ENCODE assay signal across 22 cellular contexts in the genomic region with DNA sequence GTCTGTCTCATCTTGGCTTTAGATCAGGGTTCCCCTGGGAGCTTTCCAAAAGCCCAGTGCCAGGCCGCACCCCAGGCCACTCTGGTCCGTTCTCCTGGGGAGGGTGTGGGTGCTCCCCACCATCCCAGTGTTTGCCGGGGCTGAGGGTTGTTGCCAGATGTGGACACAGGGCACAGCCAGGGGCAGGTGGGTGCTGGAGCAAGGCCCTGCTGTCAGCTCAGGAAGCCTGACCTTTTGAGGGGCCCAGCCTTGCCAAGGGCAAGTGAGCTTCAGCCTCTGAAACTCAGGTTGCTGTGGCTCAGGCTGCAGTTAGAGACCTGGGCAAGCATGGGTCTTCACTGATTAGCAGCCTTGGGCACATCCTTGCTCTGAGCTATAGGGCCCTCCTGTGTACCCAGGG. TPM values are rescaled to one million over a fixed set of nuclear protein-coding genes. Genes with fewer than 3 reads are reported as not detected.
DNase-seq lines count a peak whose midpoint lies in the region; TF ChIP-seq lines count a peak whose summit lies in the region.
"Had no signal": no experiment of that assay in that cellular context is flagged by ENCODE, and none has a peak within 500 bp of the region (broad histone marks: within the 10 kb centered on the region; RNA-seq: fewer than 3 reads in every experiment).

No MANE protein-coding gene starts in this region.

- H3K9me3 Mint-ChIP-seq in chondrocyte (ENCODE audit: low read depth) (peaks cover 3% of the 10 kb centered on the region), immature natural killer cell (no peaks in the 10 kb centered on the region)

- H3K27me3 Mint-ChIP-seq in chondrocyte (ENCODE audit: low read depth) (no peaks in the 10 kb centered on the region), immature natural killer cell (ENCODE audit: low read depth in 3 of 3) (peaks cover 3 to 6% (median 4%) of the 10 kb centered on the region in 3 donors)

- H2BK15ac ChIP-seq in mesenchymal stem cell (ENCODE audit: low read depth, poor library complexity, severe bottlenecking) = no peak overlapping the region

- no peak overlapping the region for H2BK120ac ChIP-seq in mesenchymal stem cell (ENCODE audit: low read depth, low read length)

- H3K4me1 ChIP-seq in MM.1S (ENCODE audit: low read length) = peaks cover 39% of the 10 kb centered on the region
- peaks cover 5% of the 10 kb centered on the region for H3K4me1 ChIP-seq in mesenchymal stem cell (ENCODE audit: control insufficient read depth, insufficient read depth, low read depth, low read length)
- H3K4me1 ChIP-seq in left ventricle myocardium inferior = peaks cover 9% of the 10 kb centered on the region
- H3K4me1 ChIP-seq in SJCRH30 = no peaks in the 10 kb centered on the region
- H3K4me1 ChIP-seq: BE2C had no signal

- no peaks in the 10 kb centered on the region for H3K9me2 ChIP-seq in MM.1S (replicated peaks; ENCODE audit: insufficient read depth, low read length)

- H3K36me3 ChIP-seq in MM.1S (replicated peaks; ENCODE audit: insufficient read depth, low read length) (no peaks in the 10 kb centered on the region), mesenchymal stem cell (ENCODE audit: control insufficient read depth in 1 of 2, insufficient read depth in 2 of 2, low read depth in 1 of 2, low read length in 2 of 2) (no peaks in the 10 kb centered on the region), left ventricle myocardium inferior (no peaks in the 10 kb centered on the region), SJCRH30 (no peaks in the 10 kb centered on the region)
- H3K36me3 ChIP-seq: BE2C had no signal

- no peaks in the 10 kb centered on the region for H3K79me1 ChIP-seq in mesenchymal stem cell (replicated peaks; ENCODE audit: low read length, poor library complexity, severe bottlenecking)

- H3K27ac ChIP-seq in MM.1S (ENCODE audit: low read length) = peak overlapping the region; percentile 89; the same call in 1 of the 2 replicates
- H3K27ac ChIP-seq in mesenchymal stem cell (ENCODE audit: low read length, poor library complexity, severe bottlenecking) = no peak overlapping the region
- no peak overlapping the region for H3K27ac ChIP-seq in left ventricle myocardium inferior (replicated peaks)
- no peak overlapping the region for H3K27ac ChIP-seq in SJCRH30

- H3K27me3 ChIP-seq in MM.1S (replicated peaks; ENCODE audit: insufficient read depth, low read length) (no peaks in the 10 kb centered on the region), mesenchymal stem cell (ENCODE audit: control insufficient read depth in 1 of 2, insufficient read depth in 1 of 2, low read length in 2 of 2) (peaks cover 0 to 13% of the 10 kb centered on the region in 2 experiments), left ventricle myocardium inferior (ENCODE audit: low read depth) (peaks cover 4% of the 10 kb centered on the region), SJCRH30 (no peaks in the 10 kb centered on the region)
- H3K27me3 ChIP-seq: BE2C had no signal

- peak; percentile 54 for DNase-seq in MM.1S
- peak; percentile 86 for DNase-seq in chondrocyte (ENCODE audit: low spot score)
- DNase-seq in mesenchymal stem cell = no peak
- no peak for DNase-seq in left ventricle myocardium inferior
- DNase-seq in immature natural killer cell = no peak
- no peak for DNase-seq in midbrain (lab: John Stamatoyannopoulos, UW)
- DNase-seq in SJCRH30 = no peak
- DNase-seq: BE2C, DMS79, NCI-H1092 treated with DMSO at 0.1 percent for 48 hours, NCI-H1436 treated with DMSO at 0.1 percent for 48 hours, NCI-H1930, NCI-H226, NCI-H524, NCI-H774, OCI-M1 had no signal

- peaks cover 35% of the 10 kb centered on the region for H3F3A ChIP-seq in MM.1S (ENCODE audit: insufficient read depth, low read length)

- intact Hi-C loops in left ventricle myocardium inferior (cut with micrococcal nuclease) = no loop called here

- H2BK5ac ChIP-seq in mesenchymal stem cell (ENCODE audit: low read depth, low read length, poor library complexity, severe bottlenecking) = no peak overlapping the region

- no peak overlapping the region for H3K14ac ChIP-seq in mesenchymal stem cell (ENCODE audit: low read length in 2 of 2)

- H3K36me3 Mint-ChIP-seq in chondrocyte (ENCODE audit: low read depth) = no peaks in the 10 kb centered on the region
- no peaks in the 10 kb centered on the region for H3K36me3 Mint-ChIP-seq in immature natural killer cell

- no peak for TF ChIP-seq CTCF in MM.1S (IDR thresholded peaks at IDR 0.05; ENCODE audit: low read length)
- no peak for TF ChIP-seq CTCF in chondrocyte (IDR thresholded peaks at IDR 0.05)
- no peak for TF ChIP-seq CTCF in left ventricle myocardium inferior (IDR thresholded peaks at IDR 0.05; ENCODE audit: borderline replicate concordance)

- H2AK5ac ChIP-seq in mesenchymal stem cell (ENCODE audit: low read length, severe bottlenecking) = no peak overlapping the region

- H3K79me2 ChIP-seq in MM.1S (ENCODE audit: low read length) = peaks cover 23% of the 10 kb centered on the region

- peak overlapping the region; percentile 32 for H2AFZ ChIP-seq in MM.1S (ENCODE audit: low read length)
- no peak overlapping the region for H2AFZ ChIP-seq in mesenchymal stem cell (ENCODE audit: low read depth, low read length)

- H3K4me3 Mint-ChIP-seq in chondrocyte (ENCODE audit: unreplicated experiment) (no peak overlapping the region), immature natural killer cell (no peak overlapping the region)

- H3K4me1 Mint-ChIP-seq in chondrocyte (ENCODE audit: low read depth) = no peaks in the 10 kb centered on the region
- no peaks in the 10 kb centered on the region for H3K4me1 Mint-ChIP-seq in immature natural killer cell

- H4K8ac ChIP-seq in mesenchymal stem cell (ENCODE audit: low read length) = no peak overlapping the region

- H3K27ac Mint-ChIP-seq in chondrocyte (ENCODE audit: unreplicated experiment) = no peak overlapping the region
- H3K27ac Mint-ChIP-seq in immature natural killer cell = no peak overlapping the region

- no peak overlapping the region for H3K23ac ChIP-seq in mesenchymal stem cell (ENCODE audit: low read length in 2 of 2)

- H3K4ac ChIP-seq in mesenchymal stem cell (ENCODE audit: low read depth in 1 of 2, low read length in 2 of 2) = no peak overlapping the region

- H4K20me1 ChIP-seq in MM.1S (ENCODE audit: insufficient read depth, low read length) = no peaks in the 10 kb centered on the region

- H3K18ac ChIP-seq in mesenchymal stem cell (ENCODE audit: low read depth in 1 of 2, low read length in 2 of 2) = peak overlapping the region in 1 of 2 experiments; percentile 37

- H4K91ac ChIP-seq in mesenchymal stem cell (ENCODE audit: low read length) = peak overlapping the region; percentile 44

- H3K9me3 ChIP-seq in MM.1S (replicated peaks; ENCODE audit: insufficient read depth, low read length) (no peaks in the 10 kb centered on the region), mesenchymal stem cell (ENCODE audit: control insufficient read depth, low read length) (no peaks in the 10 kb centered on the region), left ventricle myocardium inferior (replicated peaks) (no peaks in the 10 kb centered on the region), SJCRH30 (replicated peaks) (no peaks in the 10 kb centered on the region)
- H3K9me3 ChIP-seq: BE2C had no signal

- H3K4me2 ChIP-seq in MM.1S (ENCODE audit: low read depth, low read length) = peak overlapping the region; percentile 91
- no peak overlapping the region for H3K4me2 ChIP-seq in mesenchymal stem cell (ENCODE audit: low read length, poor library complexity, severe bottlenecking)

- 97% methylated on average over 3 of the region's 3 CpGs for WGBS in mesenchymal stem cell

- H3K4me3 ChIP-seq in MM.1S (ENCODE audit: low read length) = 0 out of 2 replicates have a peak overlapping the region, but pooled peaks have one; percentile 5
- no peak overlapping the region for H3K4me3 ChIP-seq in mesenchymal stem cell (ENCODE audit: insufficient read depth in 1 of 2, low read depth in 1 of 2, low read length in 2 of 2)
- H3K4me3 ChIP-seq in left ventricle myocardium inferior = no peak overlapping the region
- H3K4me3 ChIP-seq in SJCRH30 = no peak overlapping the region
- H3K4me3 ChIP-seq: K562 had no signal

- H3K9ac ChIP-seq in MM.1S (ENCODE audit: low read length) (peak overlapping the region; percentile 19; the same call in 1 of the 2 replicates), mesenchymal stem cell (ENCODE audit: low read length) (no peak overlapping the region)

- H2BK12ac ChIP-seq in mesenchymal stem cell (ENCODE audit: low read length in 2 of 2) = peak overlapping the region in 1 of 2 experiments; percentile 54

RNA-seq across cellular contexts. Expression of a gene that starts 22.8 kb away (rescaled TPM):
- 18.0 to 21.2 TPM (median 18.6 TPM) in 3 replicates for total RNA-seq in chondrocyte
- 9.7 TPM for polyA plus RNA-seq in mesenchymal stem cell (2013, experiment 1 of 2)
- polyA plus RNA-seq in mesenchymal stem cell (2013, experiment 2 of 2) = 9.5 TPM
- 4.9 TPM for total RNA-seq in left ventricle myocardium inferior
- 1 to 10 TPM; 1.3 to 4.1 (median 2.2) TPM for polyA plus RNA-seq in immature natural killer cell
- total RNA-seq in SJCRH30 (2014; rRNA removed; shearing (Covaris generic)) = 20.5 and 25.7 TPM in 2 replicates

RNA-seq across cellular contexts. Expression of a gene that starts 38.1 kb away (rescaled TPM):
- 0.29 TPM in 1 of 3 replicates, not detected in the others for total RNA-seq in chondrocyte
- 0.07 TPM for polyA plus RNA-seq in mesenchymal stem cell (2013, experiment 1 of 2)
- 0.07 TPM for polyA plus RNA-seq in mesenchymal stem cell (2013, experiment 2 of 2)
- total RNA-seq in left ventricle myocardium inferior = 0.08 TPM
- polyA plus RNA-seq in immature natural killer cell = not detected
- 0.30 and 0.79 TPM in 2 replicates for total RNA-seq in SJCRH30 (2014; rRNA removed; shearing (Covaris generic))
- total RNA-seq: A673, H4, K562, LHCN-M2, Right ventricle myocardium inferior, SK-MEL-5 had no signal
- polyA plus RNA-seq: K562 had no signal

Comparison
In these comparisons a context has a peak if more than half of its experiments do, and no peak if none do; other contexts are left out.
1. DNase-seq: peak in MM.1S (single experiment) and chondrocyte (single experiment); none in mesenchymal stem cell (single experiment), left ventricle myocardium inferior (single experiment), immature natural killer cell (0 of 3), midbrain (single experiment) and SJCRH30 (0 of 2).